Comparison of ENCODE assay signal across 26 cellular contexts in the genomic region with DNA sequence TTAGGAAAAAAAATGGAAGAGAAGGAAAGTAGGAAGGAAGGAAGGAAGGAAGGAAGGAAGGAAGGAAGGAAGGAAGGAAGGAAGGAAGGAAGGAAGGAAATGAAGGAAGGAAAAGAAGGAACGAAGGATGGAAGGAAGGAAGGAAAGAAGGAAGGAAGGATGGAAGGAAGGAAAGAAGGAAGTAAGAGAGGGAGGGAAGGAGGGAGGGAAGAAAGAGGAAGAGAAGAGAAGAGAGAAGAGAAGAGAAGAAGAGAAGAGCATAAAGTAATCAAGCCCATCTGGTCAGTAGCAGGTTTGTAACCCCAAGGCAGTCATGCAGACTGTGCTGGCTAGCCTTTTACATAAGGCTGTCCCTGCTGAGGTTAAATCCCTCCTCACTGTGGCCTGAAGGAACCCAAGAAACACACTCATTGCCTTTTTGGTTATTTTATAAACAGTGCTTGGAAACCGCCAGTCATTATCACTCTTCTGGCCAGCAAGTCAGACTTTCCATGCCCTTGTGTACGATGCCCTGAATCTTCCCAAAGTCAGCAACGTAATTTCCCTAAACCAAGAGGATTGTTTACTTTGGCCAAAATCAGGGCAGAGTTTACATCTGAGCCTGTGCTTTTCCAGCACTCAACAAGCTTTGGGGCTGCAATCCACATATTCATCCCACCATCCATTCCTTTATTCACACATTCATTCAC.
DNase-seq lines count a peak whose midpoint lies in the region; ATAC-seq, FAIRE-seq and TF ChIP-seq lines count a peak whose summit lies in the region.
"Had no signal": no experiment of that assay in that cellular context is flagged by ENCODE, and none has a peak within 500 bp of the region (broad histone marks: within the 10 kb centered on the region; RNA-seq: fewer than 3 reads in every experiment).

No MANE protein-coding gene starts in this region.

- H3K27ac ChIP-seq in liver (ENCODE audit: low read depth in 1 of 2, low read length in 2 of 2) (peak overlapping the region; percentile 14 to 37), HepG2 (ENCODE audit: extremely low read length, insufficient read depth, low read length) (no peak overlapping the region), upper lobe of left lung (no peak overlapping the region), prostate gland (no peak overlapping the region)
- H3K27ac ChIP-seq: BLaER1, GM23248, RWPE1 had no signal

- no peak for FAIRE-seq in HepG2 (lab: Jason Lieb, UNC)
- FAIRE-seq: GM18507 had no signal

- no peak for TF ChIP-seq EP300 in HepG2 (IDR thresholded peaks at IDR 0.05; ENCODE audit: low read depth in 2 of 2, low read length in 2 of 2)
- no peak for TF ChIP-seq EP300 in HepG2 (CRISPR knock-in tag; IDR thresholded peaks at IDR 0.05; ENCODE audit: borderline replicate concordance)
- TF ChIP-seq EP300 in upper lobe of left lung (IDR thresholded peaks at IDR 0.05): no peak

- peaks cover 4% of the 10 kb centered on the region for H3K27me3 Mint-ChIP-seq in activated CD4-positive, alpha-beta T cell treated with anti-CD3 and anti-CD28 coated beads for 36 hours
- H3K27me3 Mint-ChIP-seq: CD4-positive, CD25-positive, alpha-beta regulatory T cell; IgD-negative memory B cell had no signal

- intact Hi-C loops in HepG2 (cut with micrococcal nuclease; ENCODE audit: unreplicated experiment) (no loop called here), prostate gland (cut with DNase I) (no loop called here)
- intact Hi-C loops in activated CD4-positive, alpha-beta T cell treated with anti-CD3 and anti-CD28 coated beads for 36 hours (cut with DNase I, micrococcal nuclease): no loop called here

- H3K36me3 ChIP-seq in liver (ENCODE audit: control insufficient read depth in 4 of 4, insufficient read depth in 3 of 4, low read depth in 1 of 4, low read length in 3 of 4): no peaks in the 10 kb centered on the region
- H3K36me3 ChIP-seq in HepG2 (replicated peaks in 1 of 2; ENCODE audit: control insufficient read depth in 1 of 2, insufficient read depth in 2 of 2, low read length in 2 of 2): no peaks in the 10 kb centered on the region
- no peaks in the 10 kb centered on the region for H3K36me3 ChIP-seq in upper lobe of left lung
- H3K36me3 ChIP-seq in prostate gland: no peaks in the 10 kb centered on the region
- H3K36me3 ChIP-seq: BLaER1 had no signal

- TF ChIP-seq RAD21 in liver (IDR thresholded peaks at IDR 0.05) (peak; percentile 50 to 55), HepG2 (CRISPR knock-in tag; IDR thresholded peaks at IDR 0.05) (no peak)

- 19% methylated on average over 4 of the region's 4 CpGs for WGBS in liver
- 27% methylated on average over 4 of the region's 4 CpGs for WGBS in HepG2 (ENCODE audit: low lambda C conversion rate)
- WGBS in upper lobe of left lung, 2 donors: 62 to 72% methylated on average over 4 of the region's 4 CpGs
- 72% methylated on average over 4 of the region's 4 CpGs for WGBS in prostate gland

- BruUV-seq in HepG2 (replicated peaks; lab: Mats Ljungman, UMichigan): no TSS peak

- in situ Hi-C loops in HepG2 (cut with HindIII; ENCODE audit: extremely low pct_ligation_motif_present, low pct_unique_long_range_greater_than_20kb): no loop called here

- no peak overlapping the region for H3K4me2 ChIP-seq in HepG2 (ENCODE audit: low read depth, low read length)
- H3K4me2 ChIP-seq: BLaER1 had no signal

- no peak overlapping the region for H3K4me3 Mint-ChIP-seq in activated CD4-positive, alpha-beta T cell treated with anti-CD3 and anti-CD28 coated beads for 36 hours
- H3K4me3 Mint-ChIP-seq: CD4-positive, CD25-positive, alpha-beta regulatory T cell; H9; HFFc6 had no signal

- no peak for DNase-seq in HepG2 (ENCODE audit: low spot score)
- peak; percentile 19 for DNase-seq in astrocyte of the hippocampus (ENCODE audit: low read depth, low spot score)
- DNase-seq in iris pigment epithelial cell (ENCODE audit: low read depth): peak; percentile 24
- no peak for DNase-seq in upper lobe of left lung
- no peak for DNase-seq in prostate gland (ENCODE audit: low spot score)
- DNase-seq in activated CD4-positive, alpha-beta T cell treated with anti-CD3 and anti-CD28 coated beads for 36 hours: no peak
- DNase-seq: CD4-positive, CD25-positive, alpha-beta regulatory T cell; DMS153; DND-41; GM23248; H9; HFFc6; Karpas-422; MV-4-11; NCI-H1105 treated with DMSO at 0.1 percent for 48 hours; NCI-H146; NCI-H1930; NCI-H2107; NCI-H69; SHP77 treated with DMSO at 0.1 percent for 48 hours had no signal

- H3K9ac ChIP-seq in liver (ENCODE audit: low read depth in 1 of 2, low read length in 2 of 2) (no peak overlapping the region), HepG2 (ENCODE audit: insufficient read depth, low read depth, low read length) (no peak overlapping the region)
- H3K9ac ChIP-seq: BLaER1, GM23248 had no signal

- no peaks in the 10 kb centered on the region for H3K36me3 Mint-ChIP-seq in activated CD4-positive, alpha-beta T cell treated with anti-CD3 and anti-CD28 coated beads for 36 hours (ENCODE audit: low read depth)
- H3K36me3 Mint-ChIP-seq: CD4-positive, CD25-positive, alpha-beta regulatory T cell; IgD-negative memory B cell had no signal

- CTCF ChIA-PET in HepG2 (lab: Yijun Ruan, JAX; ENCODE audit: low intra/inter-chr PET ratio, low total read pairs): no interaction called here
- CTCF ChIA-PET in activated CD4-positive, alpha-beta T cell treated with anti-CD3 and anti-CD28 coated beads for 36 hours (lab: Charles Lee): no interaction called here

- no peaks in the 10 kb centered on the region for H3K79me2 ChIP-seq in HepG2 (ENCODE audit: insufficient read depth, low read length)

- H3K4me1 Mint-ChIP-seq in activated CD4-positive, alpha-beta T cell treated with anti-CD3 and anti-CD28 coated beads for 36 hours: no peaks in the 10 kb centered on the region
- H3K4me1 Mint-ChIP-seq: CD4-positive, CD25-positive, alpha-beta regulatory T cell; IgD-negative memory B cell had no signal

- no peak overlapping the region for H3K4me3 ChIP-seq in liver (ENCODE audit: low read depth in 1 of 3, low read length in 3 of 3)
- H3K4me3 ChIP-seq in HepG2 (replicated peaks in 1 of 3; ENCODE audit: insufficient read depth in 1 of 3, low read depth in 2 of 3, low read length in 3 of 3): no peak overlapping the region
- H3K4me3 ChIP-seq in upper lobe of left lung: no peak overlapping the region
- no peak overlapping the region for H3K4me3 ChIP-seq in prostate gland
- H3K4me3 ChIP-seq: BLaER1, GM23248 had no signal

- no peak for TF ChIP-seq CTCF in liver (IDR thresholded peaks at IDR 0.05; ENCODE audit: low read depth, low read length, missing input control)
- TF ChIP-seq CTCF in HepG2 (CRISPR knock-in tag; IDR thresholded peaks at IDR 0.05): no peak
- no peak for TF ChIP-seq CTCF in upper lobe of left lung (IDR thresholded peaks at IDR 0.05)
- no peak for TF ChIP-seq CTCF in prostate gland (IDR thresholded peaks at IDR 0.05)

- H3K27me3 ChIP-seq in liver (ENCODE audit: control insufficient read depth in 4 of 4, insufficient read depth in 4 of 4, low read length in 3 of 4) (no peaks in the 10 kb centered on the region), HepG2 (ENCODE audit: control insufficient read depth in 1 of 2, insufficient read depth in 2 of 2, low read length in 2 of 2) (no peaks in the 10 kb centered on the region), upper lobe of left lung (no peaks in the 10 kb centered on the region), prostate gland (replicated peaks; ENCODE audit: insufficient read depth) (no peaks in the 10 kb centered on the region)
- H3K27me3 ChIP-seq: BLaER1 had no signal

- no peak overlapping the region for H2AFZ ChIP-seq in HepG2 (ENCODE audit: low read length)
- H2AFZ ChIP-seq: GM23248 had no signal

- no peaks in the 10 kb centered on the region for H3K9me3 Mint-ChIP-seq in activated CD4-positive, alpha-beta T cell treated with anti-CD3 and anti-CD28 coated beads for 36 hours (ENCODE audit: low read depth)
- H3K9me3 Mint-ChIP-seq: CD4-positive, CD25-positive, alpha-beta regulatory T cell; H9; HFFc6; IgD-negative memory B cell had no signal

- ATAC-seq in HepG2 (no peak), HG02588 (IDR thresholded peaks at IDR 0.05; ENCODE audit: unreplicated experiment) (no peak), upper lobe of left lung (ENCODE audit: low FRiP score in 2 of 2) (no peak)
- no peak for ATAC-seq in activated CD4-positive, alpha-beta T cell treated with anti-CD3 and anti-CD28 coated beads for 36 hours

- TF ChIP-seq POLR2A in HepG2 (IDR thresholded peaks at IDR 0.05; ENCODE audit: insufficient read depth in 1 of 2, low read depth in 2 of 2, low read length in 2 of 2): no peak
- TF ChIP-seq POLR2A in upper lobe of left lung (IDR thresholded peaks at IDR 0.05): no peak
- no peak for TF ChIP-seq POLR2A in prostate gland (IDR thresholded peaks at IDR 0.05)

- POLR2A ChIA-PET in HepG2 (lab: Yijun Ruan, JAX): no interaction called here
- POLR2A ChIA-PET in activated CD4-positive, alpha-beta T cell treated with anti-CD3 and anti-CD28 coated beads for 36 hours (lab: Charles Lee): interaction anchor here (0.7 kb wide), 1 partner anchor 79 kb away, joined by 8 read pairs; no protein-coding TSS in a partner anchor

- no peak overlapping the region for H3K27ac Mint-ChIP-seq in activated CD4-positive, alpha-beta T cell treated with anti-CD3 and anti-CD28 coated beads for 36 hours
- H3K27ac Mint-ChIP-seq: CD4-positive, CD25-positive, alpha-beta regulatory T cell; H9; HFFc6 had no signal

- H3K4me1 ChIP-seq in liver (ENCODE audit: control insufficient read depth in 4 of 4, insufficient read depth in 4 of 4, low read length in 3 of 4) (peaks cover 0 to 11% (median 0%) of the 10 kb centered on the region in 4 donors), HepG2 (ENCODE audit: insufficient read depth, low read length) (no peaks in the 10 kb centered on the region), upper lobe of left lung (no peaks in the 10 kb centered on the region), prostate gland (replicated peaks) (no peaks in the 10 kb centered on the region)
- H3K4me1 ChIP-seq: BLaER1 had no signal

- H4K20me1 ChIP-seq in HepG2 (ENCODE audit: insufficient read depth, low read length): no peaks in the 10 kb centered on the region
- H4K20me1 ChIP-seq: BLaER1 had no signal

- H3K9me3 ChIP-seq in liver (ENCODE audit: control insufficient read depth in 4 of 4, low read length in 3 of 4): no peaks in the 10 kb centered on the region
- no peaks in the 10 kb centered on the region; the same call in 1 of the 2 replicates for H3K9me3 ChIP-seq in HepG2 (ENCODE audit: low read length)
- H3K9me3 ChIP-seq in upper lobe of left lung: no peaks in the 10 kb centered on the region
- H3K9me3 ChIP-seq in prostate gland: no peaks in the 10 kb centered on the region
- H3K9me3 ChIP-seq: BLaER1 had no signal

TF ChIP-seq in liver, 16 proteins besides CTCF, POLR2A, EP300 and RAD21 (continues in another document):
- TF ChIP-seq EGR1 (IDR thresholded peaks at IDR 0.05; ENCODE audit: low read depth in 2 of 2): peak; percentile 43 to 91
- no peak for TF ChIP-seq NR2F2 (IDR thresholded peaks at IDR 0.05)
- TF ChIP-seq GABPA (IDR thresholded peaks at IDR 0.05 in 1 of 2, conservative IDR thresholded peaks at IDR 0.05 in 1 of 2): no peak

TF ChIP-seq in HepG2, 621 proteins besides CTCF, POLR2A, EP300 and RAD21 (continues in another document):
- no peak for TF ChIP-seq ETV6 (CRISPR knock-in tag; conservative IDR thresholded peaks at IDR 0.05)
- TF ChIP-seq TCF7L2 (IDR thresholded peaks at IDR 0.05; ENCODE audit: low read depth, low read length): no peak
- TF ChIP-seq PAX8 (CRISPR knock-in tag; IDR thresholded peaks at IDR 0.05; ENCODE audit: borderline replicate concordance): no peak
- no peak for TF ChIP-seq ZNF777 (CRISPR knock-in tag; IDR thresholded peaks at IDR 0.05)

Comparison
In these comparisons a context has a peak if more than half of its experiments do, and no peak if none do; other contexts are left out.
1. H3K27ac ChIP-seq: peak in liver (2 of 2); none in HepG2 (single experiment), upper lobe of left lung (0 of 4) and prostate gland (0 of 2).
2. DNase-seq: peak in astrocyte of the hippocampus (single experiment) and iris pigment epithelial cell (single experiment); none in HepG2 (single experiment), upper lobe of left lung (0 of 2), prostate gland (single experiment) and activated CD4-positive, alpha-beta T cell treated with anti-CD3 and anti-CD28 coated beads for 36 hours (single experiment).